ENCODE assay signal across 12 cellular contexts in genomic region chr1:235102993-235103411, GRCh38. TPM values are rescaled to one million over a fixed set of nuclear protein-coding genes. Genes with fewer than 3 reads are reported as not detected.
DNase-seq lines count a peak whose midpoint lies in the region; ATAC-seq and TF ChIP-seq lines count a peak whose summit lies in the region.
"Had no signal": no experiment of that assay in that cellular context is flagged by ENCODE, and none has a peak within 500 bp of the region (broad histone marks: within the 10 kb centered on the region; RNA-seq: fewer than 3 reads in every experiment).

No MANE protein-coding gene starts in this region.

- peaks cover under 1% of the 10 kb centered on the region for H3K36me3 ChIP-seq in CD4-positive, alpha-beta memory T cell (ENCODE audit: insufficient read depth, low read length)

- H3K27me3 Mint-ChIP-seq in CD4-positive, alpha-beta memory T cell, result peaks cover 0 to 1% of the 10 kb centered on the region in 2 donors
- H3K27me3 Mint-ChIP-seq in activated CD4-positive, alpha-beta memory T cell treated with anti-CD3 and anti-CD28 coated beads for 36 hours, result no peaks in the 10 kb centered on the region
- peaks cover 1% of the 10 kb centered on the region for H3K27me3 Mint-ChIP-seq in mesothelial cell of epicardium (ENCODE audit: low read depth)

- intact Hi-C loops in CD4-positive, alpha-beta memory T cell (cut with micrococcal nuclease), result loop anchor here (1.0 to 5.0 kb wide), 2 partner anchors 26 to 234 kb away; no protein-coding TSS in a partner anchor
- intact Hi-C loops in activated CD4-positive, alpha-beta memory T cell treated with anti-CD3 and anti-CD28 coated beads for 36 hours (cut with micrococcal nuclease), result loop anchor here (5.0 kb wide), 1 partner anchor 399 kb away; the partner anchor contains the start of gene B3GALNT2

- POLR2A ChIA-PET in CD4-positive, alpha-beta memory T cell (lab: Charles Lee; ENCODE audit: partially characterized antibody), result interaction anchor here (0.6 to 2.4 kb wide), 4 partner anchors 25 to 498 kb away, joined by 3 to 7 read pairs (median 4); partner anchors contain the start of genes IRF2BP2, RBM34 and TOMM20
- POLR2A ChIA-PET in activated CD4-positive, alpha-beta memory T cell treated with anti-CD3 and anti-CD28 coated beads for 36 hours (lab: Charles Lee), result interaction anchor here (1.3 kb wide), 1 partner anchor 24 kb away, joined by 3 read pairs; no protein-coding TSS in a partner anchor

- H3K4me3 ChIP-seq in CD4-positive, alpha-beta memory T cell (ENCODE audit: low read length in 2 of 2), result no peak overlapping the region
- no peak overlapping the region for H3K4me3 ChIP-seq in Jurkat, Clone E6-1 (ENCODE audit: low read length)
- H3K4me3 ChIP-seq: GM12878 had no signal

- H3K4me1 Mint-ChIP-seq in CD4-positive, alpha-beta memory T cell, result peaks cover 27 to 52% (median 38%) of the 10 kb centered on the region in 4 donors
- peaks cover 36% of the 10 kb centered on the region for H3K4me1 Mint-ChIP-seq in activated CD4-positive, alpha-beta memory T cell treated with anti-CD3 and anti-CD28 coated beads for 36 hours (ENCODE audit: low read depth)
- H3K4me1 Mint-ChIP-seq in mesothelial cell of epicardium, result peaks cover 21% of the 10 kb centered on the region

- peaks cover 0 to 2% (median 0%) of the 10 kb centered on the region in 8 donors for H3K9me3 Mint-ChIP-seq in CD4-positive, alpha-beta memory T cell
- H3K9me3 Mint-ChIP-seq in activated CD4-positive, alpha-beta memory T cell treated with anti-CD3 and anti-CD28 coated beads for 36 hours, result no peaks in the 10 kb centered on the region
- no peaks in the 10 kb centered on the region for H3K9me3 Mint-ChIP-seq in mesothelial cell of epicardium

- peaks cover 11 to 17% of the 10 kb centered on the region in 2 donors for H3K36me3 Mint-ChIP-seq in CD4-positive, alpha-beta memory T cell
- H3K36me3 Mint-ChIP-seq in activated CD4-positive, alpha-beta memory T cell treated with anti-CD3 and anti-CD28 coated beads for 36 hours, result peaks cover 12% of the 10 kb centered on the region
- peaks cover 7% of the 10 kb centered on the region for H3K36me3 Mint-ChIP-seq in mesothelial cell of epicardium

- H3K4me1 ChIP-seq in CD4-positive, alpha-beta memory T cell (ENCODE audit: insufficient read depth, low read length), result peaks cover 42% of the 10 kb centered on the region

- no peak for TF ChIP-seq CTCF in mesothelial cell of epicardium (IDR thresholded peaks at IDR 0.05; ENCODE audit: unreplicated experiment)

- H3K4me3 Mint-ChIP-seq in CD4-positive, alpha-beta memory T cell, result peak overlapping the region in 7 of 8 donors; percentile 2 to 75 (median 63)
- H3K4me3 Mint-ChIP-seq in activated CD4-positive, alpha-beta memory T cell treated with anti-CD3 and anti-CD28 coated beads for 36 hours, result peak overlapping the region; percentile 9
- H3K4me3 Mint-ChIP-seq in mesothelial cell of epicardium, result no peak overlapping the region

- no peaks in the 10 kb centered on the region for H3K27me3 ChIP-seq in CD4-positive, alpha-beta memory T cell (ENCODE audit: insufficient read depth, low read length)

- CTCF ChIA-PET in CD4-positive, alpha-beta memory T cell (lab: Charles Lee; ENCODE audit: partially characterized antibody), result interaction anchor here (0.6 to 8.0 kb wide), 16 partner anchors 9 to 662 kb away, joined by 3 to 75 read pairs (median 4); no protein-coding TSS in a partner anchor
- CTCF ChIA-PET in activated CD4-positive, alpha-beta memory T cell treated with anti-CD3 and anti-CD28 coated beads for 36 hours (lab: Charles Lee), result interaction anchor here (0.6 to 5.1 kb wide), 6 partner anchors 9 to 603 kb away, joined by 3 to 52 read pairs (median 5); partner anchors contain the start of gene RBM34

- no peak overlapping the region for H3K27ac ChIP-seq in CD4-positive, alpha-beta memory T cell (ENCODE audit: low read depth, low read length)

- peak overlapping the region in 6 of 7 donors; percentile 57 to 86 (median 75) for H3K27ac Mint-ChIP-seq in CD4-positive, alpha-beta memory T cell
- H3K27ac Mint-ChIP-seq in activated CD4-positive, alpha-beta memory T cell treated with anti-CD3 and anti-CD28 coated beads for 36 hours, result no peak overlapping the region
- H3K27ac Mint-ChIP-seq in mesothelial cell of epicardium, result peak overlapping the region; percentile 71

- no peaks in the 10 kb centered on the region for H3K9me3 ChIP-seq in CD4-positive, alpha-beta memory T cell (ENCODE audit: control insufficient read depth in 1 of 2, low read length in 2 of 2)

- peak; percentile 57 to 68 (median 65) for DNase-seq in CD4-positive, alpha-beta memory T cell
- DNase-seq in Jurkat, Clone E6-1 (ENCODE audit: low read depth, low spot score), result peak; percentile 92
- DNase-seq in activated CD4-positive, alpha-beta memory T cell treated with anti-CD3 and anti-CD28 coated beads for 36 hours, result no peak
- DNase-seq in mesothelial cell of epicardium (ENCODE audit: low spot score in 2 of 2, unreplicated experiment in 2 of 2), result no peak
- DNase-seq in cerebellar nuclear complex (lab: John Stamatoyannopoulos, UW), result no peak
- DNase-seq: C1 segment of cervical spinal cord; NCI-H446; stimulated activated CD4-positive, alpha-beta T cell treated with anti-CD3 and anti-CD28 coated beads, Interleukin-15, amount 100 ng/mL, for 24 hours; substantia nigra had no signal

- no peak for ATAC-seq in HG03175 (IDR thresholded peaks at IDR 0.05; ENCODE audit: unreplicated experiment)
- no peak for ATAC-seq in GM18502 (IDR thresholded peaks at IDR 0.05; ENCODE audit: poor library complexity, unreplicated experiment)
- ATAC-seq: GM12878 had no signal

RNA-seq across cellular contexts. Expression of gene TOMM20, which starts 25.6 kb away (rescaled TPM):
- 100 to 1,000 TPM; 102 to 108 TPM for total RNA-seq in CD4-positive, alpha-beta memory T cell
- polyA plus RNA-seq in CD4-positive, alpha-beta memory T cell, result 10 to 100 TPM; 64.4 to 70.6 TPM
- 152 TPM for polyA plus RNA-seq in Jurkat, Clone E6-1 (2012; ENCODE audit: insufficient read depth, insufficient read length)
- 100 to 1,000 TPM; 127 to 142 TPM for total RNA-seq in activated CD4-positive, alpha-beta memory T cell treated with anti-CD3 and anti-CD28 coated beads for 36 hours
- total RNA-seq in mesothelial cell of epicardium, result 166 to 178 TPM (median 171 TPM) in 3 replicates

RNA-seq across cellular contexts. Expression of gene RBM34, which starts 58.0 kb away (rescaled TPM):
- 100 to 1,000 TPM; 120 TPM for total RNA-seq in CD4-positive, alpha-beta memory T cell
- polyA plus RNA-seq in CD4-positive, alpha-beta memory T cell, result 10 to 100 TPM; 55.2 to 79.8 TPM
- polyA plus RNA-seq in Jurkat, Clone E6-1 (2012; ENCODE audit: insufficient read depth, insufficient read length), result 145 TPM
- total RNA-seq in activated CD4-positive, alpha-beta memory T cell treated with anti-CD3 and anti-CD28 coated beads for 36 hours, result 100 to 1,000 TPM; 108 to 120 TPM
- 62.6 to 72.1 TPM (median 70.8 TPM) in 3 replicates for total RNA-seq in mesothelial cell of epicardium

Comparison
In these comparisons a context has a peak if more than half of its experiments do, and no peak if none do; other contexts are left out.
1. DNase-seq: peak in CD4-positive, alpha-beta memory T cell (5 of 5) and Jurkat, Clone E6-1 (single experiment); none in activated CD4-positive, alpha-beta memory T cell treated with anti-CD3 and anti-CD28 coated beads for 36 hours (single experiment), mesothelial cell of epicardium (0 of 2) and cerebellar nuclear complex (0 of 2).